In genomic region chr6:88866856-88867255, GRCh38 we compare ENCODE assay signal across 16 cellular contexts.
"Had no signal": no experiment of that assay in that cellular context is flagged by ENCODE, and none has a peak within 500 bp of the region (broad histone marks: within the 10 kb centered on the region; RNA-seq: fewer than 3 reads in every experiment).

No MANE protein-coding gene starts in this region.

- H3K27ac ChIP-seq: esophagus squamous epithelium, hepatocyte, psoas muscle, suprapubic skin, thyroid gland had no signal

- H3K79me2 ChIP-seq: hepatocyte had no signal

- H3K9me3 ChIP-seq: esophagus squamous epithelium, psoas muscle, suprapubic skin, thyroid gland had no signal

- H3K4me2 ChIP-seq: hepatocyte had no signal

- H3K27ac Mint-ChIP-seq: dendritic cell treated with granulocyte-macrophage colony-stimulating factor and Interleukin-4, amounts not matched to agents 40 ng/mL and 50 ng/mL, for 4 days; type B pancreatic cell had no signal

- H3K9me3 Mint-ChIP-seq: dendritic cell treated with granulocyte-macrophage colony-stimulating factor and Interleukin-4, amounts not matched to agents 40 ng/mL and 50 ng/mL, for 4 days; effector memory CD8-positive, alpha-beta T cell; naive B cell; nephron progenitor cell; type B pancreatic cell had no signal

- H3K27me3 ChIP-seq: esophagus squamous epithelium, hepatocyte, suprapubic skin, thyroid gland had no signal

- ATAC-seq: effector memory CD8-positive, alpha-beta T cell; psoas muscle; sciatic nerve had no signal

- H3K27me3 Mint-ChIP-seq: dendritic cell treated with granulocyte-macrophage colony-stimulating factor and Interleukin-4, amounts not matched to agents 40 ng/mL and 50 ng/mL, for 4 days; effector memory CD8-positive, alpha-beta T cell; naive B cell; type B pancreatic cell had no signal

- DNase-seq: effector memory CD8-positive, alpha-beta T cell; esophagus squamous epithelium; foreskin melanocyte; head of caudate nucleus; mesendoderm; naive B cell; nephron progenitor cell; psoas muscle; stimulated activated CD4-positive, alpha-beta T cell treated with anti-CD3 and anti-CD28 coated beads, Interleukin-2, amount 100 ng/mL, for 24 hours; stimulated activated naive CD4-positive, alpha-beta T cell treated with Interleukin-2 at 50 U/mL for 16 hours; thyroid gland had no signal

- H3K4me1 ChIP-seq: esophagus squamous epithelium, suprapubic skin, thyroid gland had no signal

- H3K4me3 Mint-ChIP-seq: dendritic cell treated with granulocyte-macrophage colony-stimulating factor and Interleukin-4, amounts not matched to agents 40 ng/mL and 50 ng/mL, for 4 days; effector memory CD8-positive, alpha-beta T cell; nephron progenitor cell; type B pancreatic cell had no signal

- H3K4me3 ChIP-seq: esophagus squamous epithelium, hepatocyte, psoas muscle, suprapubic skin, thyroid gland had no signal

- H2AFZ ChIP-seq: hepatocyte had no signal

- H3K36me3 ChIP-seq: suprapubic skin, thyroid gland had no signal
